Comparison of ENCODE assay signal across 9 cellular contexts in genomic region chr11:83836883-83837654, GRCh38.
A peak's percentile ranks its signal among the peaks of the same experiment; 100 is the strongest.
DNase-seq lines count a peak whose midpoint lies in the region; ATAC-seq, FAIRE-seq and TF ChIP-seq lines count a peak whose summit lies in the region.
"Had no signal": no experiment of that assay in that cellular context is flagged by ENCODE, and none has a peak within 500 bp of the region (broad histone marks: within the 10 kb centered on the region; RNA-seq: fewer than 3 reads in every experiment).

No MANE protein-coding gene starts in this region.

- no peaks in the 10 kb centered on the region for H3K27me3 ChIP-seq in MM.1S (replicated peaks; ENCODE audit: insufficient read depth, low read length)

- H4K20me1 ChIP-seq in MM.1S (ENCODE audit: insufficient read depth, low read length), result no peaks in the 10 kb centered on the region

- H3F3A ChIP-seq in MM.1S (ENCODE audit: insufficient read depth, low read length), result no peaks in the 10 kb centered on the region; the same call in 1 of the 2 replicates

- H3K9me2 ChIP-seq in MM.1S (replicated peaks; ENCODE audit: insufficient read depth, low read length), result no peaks in the 10 kb centered on the region

- H2AFZ ChIP-seq in MM.1S (ENCODE audit: low read length), result no peak overlapping the region

- peak; percentile 87 for FAIRE-seq in GM12892 (lab: Jason Lieb, UNC)

- no peak overlapping the region for H3K27ac ChIP-seq in MM.1S (ENCODE audit: low read length)
- H3K27ac ChIP-seq: SK-N-MC had no signal

- H3K79me2 ChIP-seq in MM.1S (ENCODE audit: low read length), result no peaks in the 10 kb centered on the region

- TF ChIP-seq CTCF in AG09319 (IDR thresholded peaks at IDR 0.05; ENCODE audit: low read depth, low read length) (peak; percentile 68), MM.1S (IDR thresholded peaks at IDR 0.05; ENCODE audit: low read length) (peak; percentile 59), fibroblast of the aortic adventitia (IDR thresholded peaks at IDR 0.05; ENCODE audit: insufficient read depth, low read length) (peak; percentile 80), omental fat pad (IDR thresholded peaks at IDR 0.05) (no peak)

- H3K4me3 ChIP-seq in MM.1S (ENCODE audit: low read length) (no peak overlapping the region), fibroblast of the aortic adventitia (ENCODE audit: low read depth, low read length) (no peak overlapping the region)
- H3K4me3 ChIP-seq: SK-N-MC had no signal

- ATAC-seq in HG02571 (IDR thresholded peaks at IDR 0.05; ENCODE audit: unreplicated experiment), result peak; percentile 74
- ATAC-seq in omental fat pad (ENCODE audit: low FRiP score), result peak; percentile 68

- DNase-seq in AG09319 (ENCODE audit: extremely low read depth, low read depth) (no peak), GM12892 (ENCODE audit: insufficient read length) (peak; percentile 11), MM.1S (peak; percentile 44), T1000 (lab: John Stamatoyannopoulos, UW) (peak; percentile 9), fibroblast of the aortic adventitia (ENCODE audit: low read depth) (peak; percentile 50), omental fat pad (ENCODE audit: low spot score) (no peak), DMS79 treated with DMSO at 0.1 percent for 48 hours (lab: John Stamatoyannopoulos, UW) (no peak)

- peaks cover 6% of the 10 kb centered on the region for H3K4me1 ChIP-seq in MM.1S (ENCODE audit: low read length)

- no peaks in the 10 kb centered on the region for H3K36me3 ChIP-seq in MM.1S (replicated peaks; ENCODE audit: insufficient read depth, low read length)

- no peaks in the 10 kb centered on the region for H3K9me3 ChIP-seq in MM.1S (replicated peaks; ENCODE audit: insufficient read depth, low read length)

- no peak for TF ChIP-seq POLR2A in GM12892 (IDR thresholded peaks at IDR 0.05; ENCODE audit: low read depth, low read length)

- no peak overlapping the region for H3K9ac ChIP-seq in MM.1S (ENCODE audit: low read length)

- no peak overlapping the region for H3K4me2 ChIP-seq in MM.1S (ENCODE audit: low read depth, low read length)

Comparison
In these comparisons a context has a peak if more than half of its experiments do, and no peak if none do; other contexts are left out.
1. DNase-seq: peak in GM12892 (single experiment), MM.1S (single experiment), T1000 (single experiment) and fibroblast of the aortic adventitia (single experiment); none in AG09319 (single experiment), omental fat pad (single experiment) and DMS79 treated with DMSO at 0.1 percent for 48 hours (single experiment).
2. CTCF ChIP-seq: peak in AG09319 (single experiment), MM.1S (single experiment) and fibroblast of the aortic adventitia (single experiment); none in omental fat pad (0 of 3).